In genomic region chr11:134944131-134944530, GRCh38 we compare ENCODE assay signal across 31 cellular contexts.
"Had no signal": no experiment of that assay in that cellular context is flagged by ENCODE, and none has a peak within 500 bp of the region (broad histone marks: within the 10 kb centered on the region; RNA-seq: fewer than 3 reads in every experiment).

No MANE protein-coding gene starts in this region.

- H3K4me1 ChIP-seq: adrenal gland, body of pancreas had no signal

- H3K36me3 ChIP-seq: adrenal gland, WERI-Rb-1 had no signal

- H3K27ac Mint-ChIP-seq: activated B cell treated with CpG ODN at 0.5 μM for 24 hours; activated CD8-positive, alpha-beta T cell treated with anti-CD3 and anti-CD28 coated beads for 36 hours; activated naive CD4-positive, alpha-beta T cell treated with anti-CD3 and anti-CD28 coated beads for 36 hours; activated naive CD4-positive, alpha-beta T cell treated with anti-CD3 and anti-CD28 coated beads, Interleukin-2, amount 50 U/mL, for 24 hours; activated naive CD8-positive, alpha-beta T cell treated with anti-CD3 and anti-CD28 coated beads for 36 hours; activated naive CD8-positive, alpha-beta T cell treated with anti-CD3 and anti-CD28 coated beads, Interleukin-2, amount 50 U/mL, for 24 hours; activated T-helper 17 cell treated with anti-CD3 and anti-CD28 coated beads, Interleukin-2, amount 50 U/mL, for 72 hours; effector memory CD8-positive, alpha-beta T cell; T-helper 17 cell; T-helper 2 cell treated with Interferon-gamma antibody and Interleukin-4, amounts not matched to agents 5 μg/mL and 100 μg/mL, for 36 hours had no signal

- H3K27me3 ChIP-seq: adrenal gland, body of pancreas had no signal

- DNase-seq: activated B cell treated with CpG ODN at 0.5 μM for 24 hours; activated CD4-positive, alpha-beta T cell treated with anti-CD3 and anti-CD28 coated beads for 48 hours; activated CD4-positive, alpha-beta T cell treated with anti-CD3 and anti-CD28 coated beads, Interleukin-2, amount 50 U/mL, for 1 hour; activated CD4-positive, alpha-beta T cell treated with anti-CD3 and anti-CD28 coated beads, Interleukin-2, amount 50 U/mL, for 48 hours; activated CD8-positive, alpha-beta memory T cell treated with anti-CD3 and anti-CD28 coated beads for 24 hours; activated CD8-positive, alpha-beta T cell treated with anti-CD3 and anti-CD28 coated beads for 36 hours; activated effector memory CD4-positive, alpha-beta T cell treated with Interleukin-2 at 50 U/mL for 16 hours; activated naive CD4-positive, alpha-beta T cell treated with anti-CD3 and anti-CD28 coated beads for 36 hours; activated naive CD8-positive, alpha-beta T cell treated with anti-CD3 and anti-CD28 coated beads for 36 hours; activated naive CD8-positive, alpha-beta T cell treated with anti-CD3 and anti-CD28 coated beads, Interleukin-2, amount 50 U/mL, for 24 hours; activated T-cell treated with anti-CD3 and anti-CD28 coated beads, Interleukin-2, amount 50 U/mL, for 4 hours; adrenal gland; amygdala; aorta; body of pancreas; caudate nucleus; cortex of kidney; dermis blood vessel endothelial cell; effector CD4-positive, alpha-beta T cell; effector memory CD8-positive, alpha-beta T cell; foreskin fibroblast; head of caudate nucleus; T-helper 1 cell; T-helper 17 cell; T1000; WERI-Rb-1 had no signal

- H3K27ac ChIP-seq: adrenal gland, body of pancreas, epithelial cell of prostate, WERI-Rb-1 had no signal

- H3K4me3 ChIP-seq: adrenal gland, body of pancreas had no signal

- H3K9me3 Mint-ChIP-seq: activated B cell treated with CpG ODN at 0.5 μM for 24 hours; activated CD8-positive, alpha-beta T cell treated with anti-CD3 and anti-CD28 coated beads for 36 hours; activated naive CD4-positive, alpha-beta T cell treated with anti-CD3 and anti-CD28 coated beads for 36 hours; activated naive CD4-positive, alpha-beta T cell treated with anti-CD3 and anti-CD28 coated beads, Interleukin-2, amount 50 U/mL, for 24 hours; activated naive CD8-positive, alpha-beta T cell treated with anti-CD3 and anti-CD28 coated beads for 36 hours; activated naive CD8-positive, alpha-beta T cell treated with anti-CD3 and anti-CD28 coated beads, Interleukin-2, amount 50 U/mL, for 24 hours; activated T-cell treated with anti-CD3 and anti-CD28 coated beads, Interleukin-2, amount 50 U/mL, for 4 hours; activated T-helper 17 cell treated with anti-CD3 and anti-CD28 coated beads, Interleukin-2, amount 50 U/mL, for 72 hours; effector memory CD8-positive, alpha-beta T cell; T-helper 2 cell treated with Interferon-gamma antibody and Interleukin-4, amounts not matched to agents 5 μg/mL and 100 μg/mL, for 36 hours had no signal

- H3K9me3 ChIP-seq: adrenal gland, body of pancreas had no signal

- H3K4me1 Mint-ChIP-seq: activated B cell treated with CpG ODN at 0.5 μM for 24 hours; activated naive CD4-positive, alpha-beta T cell treated with anti-CD3 and anti-CD28 coated beads, Interleukin-2, amount 50 U/mL, for 24 hours; activated naive CD8-positive, alpha-beta T cell treated with anti-CD3 and anti-CD28 coated beads for 36 hours; activated naive CD8-positive, alpha-beta T cell treated with anti-CD3 and anti-CD28 coated beads, Interleukin-2, amount 50 U/mL, for 24 hours; activated T-helper 17 cell treated with anti-CD3 and anti-CD28 coated beads, Interleukin-2, amount 50 U/mL, for 72 hours; T-helper 17 cell had no signal

- ATAC-seq: activated CD4-positive, CD25-positive, alpha-beta regulatory T cell treated with anti-CD3 and anti-CD28 coated beads, Interleukin-2, amount 50 U/mL, for 24 hours; activated CD8-positive, alpha-beta T cell treated with anti-CD3 and anti-CD28 coated beads for 36 hours; activated naive CD8-positive, alpha-beta T cell treated with anti-CD3 and anti-CD28 coated beads, Interleukin-2, amount 50 U/mL, for 24 hours; activated T-cell treated with anti-CD3 and anti-CD28 coated beads, Interleukin-2, amount 50 U/mL, for 4 hours; activated T-helper 17 cell treated with anti-CD3 and anti-CD28 coated beads, Interleukin-2, amount 50 U/mL, for 72 hours; body of pancreas; effector memory CD8-positive, alpha-beta T cell; T-helper 17 cell had no signal

- H3K4me3 Mint-ChIP-seq: activated B cell treated with CpG ODN at 0.5 μM for 24 hours; activated CD8-positive, alpha-beta T cell treated with anti-CD3 and anti-CD28 coated beads for 36 hours; activated naive CD4-positive, alpha-beta T cell treated with anti-CD3 and anti-CD28 coated beads for 36 hours; activated naive CD4-positive, alpha-beta T cell treated with anti-CD3 and anti-CD28 coated beads, Interleukin-2, amount 50 U/mL, for 24 hours; activated naive CD8-positive, alpha-beta T cell treated with anti-CD3 and anti-CD28 coated beads for 36 hours; activated naive CD8-positive, alpha-beta T cell treated with anti-CD3 and anti-CD28 coated beads, Interleukin-2, amount 50 U/mL, for 24 hours; activated T-cell treated with anti-CD3 and anti-CD28 coated beads, Interleukin-2, amount 50 U/mL, for 4 hours; activated T-helper 17 cell treated with anti-CD3 and anti-CD28 coated beads, Interleukin-2, amount 50 U/mL, for 72 hours; effector memory CD8-positive, alpha-beta T cell; T-helper 17 cell; T-helper 2 cell treated with Interferon-gamma antibody and Interleukin-4, amounts not matched to agents 5 μg/mL and 100 μg/mL, for 36 hours had no signal

- H3K36me3 Mint-ChIP-seq: activated naive CD4-positive, alpha-beta T cell treated with anti-CD3 and anti-CD28 coated beads, Interleukin-2, amount 50 U/mL, for 24 hours; activated naive CD8-positive, alpha-beta T cell treated with anti-CD3 and anti-CD28 coated beads for 36 hours had no signal
